ENCODE assay signal across 1 cellular context in the genomic region with DNA sequence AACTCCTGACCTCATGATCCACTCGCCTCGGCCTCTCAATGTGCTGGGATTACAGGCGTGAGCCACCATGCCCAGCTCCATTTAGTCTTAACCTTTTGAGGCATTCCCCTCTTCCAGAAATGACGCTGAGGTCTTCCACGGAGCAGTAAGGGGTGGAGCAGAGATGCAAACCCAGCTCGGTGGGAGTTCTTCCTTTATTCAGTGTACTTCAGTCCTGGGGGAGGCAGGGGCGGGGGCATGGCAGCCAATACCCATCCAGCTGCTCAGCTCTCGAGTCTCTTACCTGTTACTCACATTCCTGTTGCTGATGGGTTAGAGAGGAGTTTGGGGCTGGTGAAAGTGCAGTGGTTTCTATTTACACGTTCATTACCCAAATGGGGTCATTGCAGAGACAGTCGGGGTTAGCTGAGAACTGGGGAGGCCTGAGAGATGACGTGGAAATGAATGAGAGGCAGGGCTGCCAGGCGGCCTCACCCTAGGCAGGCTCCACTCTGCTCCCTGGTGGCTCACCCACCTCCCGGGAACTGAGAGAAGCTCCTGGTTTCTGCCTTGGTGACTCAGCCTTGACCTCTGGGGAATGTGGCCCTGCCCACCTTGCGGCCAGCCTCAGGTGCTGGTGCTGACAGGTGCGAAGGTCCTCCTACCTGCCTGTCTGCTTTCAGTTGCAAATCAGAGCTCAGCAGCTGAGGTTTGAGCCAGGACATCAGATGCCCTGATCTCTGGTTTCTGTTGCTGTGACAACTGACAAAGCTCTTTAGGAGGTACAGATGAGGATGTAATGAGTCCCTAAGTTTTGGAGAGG.
A peak's percentile ranks its signal among the peaks of the same experiment; 100 is the strongest.
TF ChIP-seq lines count a peak whose summit lies in the region.

No MANE protein-coding gene starts in this region.

TF ChIP-seq in HEK293, 187 proteins besides CTCF, POLR2A, EP300 and RAD21 (continued from another document):
- TF ChIP-seq, protein P1, sequence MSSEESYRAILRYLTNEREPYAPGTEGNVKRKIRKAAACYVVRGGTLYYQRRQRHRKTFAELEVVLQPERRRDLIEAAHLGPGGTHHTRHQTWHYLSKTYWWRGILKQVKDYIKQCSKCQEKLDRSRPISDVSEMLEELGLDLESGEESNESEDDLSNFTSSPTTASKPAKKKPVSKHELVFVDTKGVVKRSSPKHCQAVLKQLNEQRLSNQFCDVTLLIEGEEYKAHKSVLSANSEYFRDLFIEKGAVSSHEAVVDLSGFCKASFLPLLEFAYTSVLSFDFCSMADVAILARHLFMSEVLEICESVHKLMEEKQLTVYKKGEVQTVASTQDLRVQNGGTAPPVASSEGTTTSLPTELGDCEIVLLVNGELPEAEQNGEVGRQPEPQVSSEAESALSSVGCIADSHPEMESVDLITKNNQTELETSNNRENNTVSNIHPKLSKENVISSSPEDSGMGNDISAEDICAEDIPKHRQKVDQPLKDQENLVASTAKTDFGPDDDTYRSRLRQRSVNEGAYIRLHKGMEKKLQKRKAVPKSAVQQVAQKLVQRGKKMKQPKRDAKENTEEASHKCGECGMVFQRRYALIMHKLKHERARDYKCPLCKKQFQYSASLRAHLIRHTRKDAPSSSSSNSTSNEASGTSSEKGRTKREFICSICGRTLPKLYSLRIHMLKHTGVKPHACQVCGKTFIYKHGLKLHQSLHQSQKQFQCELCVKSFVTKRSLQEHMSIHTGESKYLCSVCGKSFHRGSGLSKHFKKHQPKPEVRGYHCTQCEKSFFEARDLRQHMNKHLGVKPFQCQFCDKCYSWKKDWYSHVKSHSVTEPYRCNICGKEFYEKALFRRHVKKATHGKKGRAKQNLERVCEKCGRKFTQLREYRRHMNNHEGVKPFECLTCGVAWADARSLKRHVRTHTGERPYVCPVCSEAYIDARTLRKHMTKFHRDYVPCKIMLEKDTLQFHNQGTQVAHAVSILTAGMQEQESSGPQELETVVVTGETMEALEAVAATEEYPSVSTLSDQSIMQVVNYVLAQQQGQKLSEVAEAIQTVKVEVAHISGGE (tag by site-specific recombination; conservative IDR thresholded peaks at IDR 0.05; ENCODE audit: low read depth) = no peak
- TF ChIP-seq GLIS1 (tag by site-specific recombination; IDR thresholded peaks at IDR 0.05) = 0 out of 2 replicates have a peak, but pooled peaks have one; percentile 7
- TF ChIP-seq ZNF341 (tag by site-specific recombination; IDR thresholded peaks at IDR 0.05; ENCODE audit: low read depth) = no peak
- TF ChIP-seq, protein P2, sequence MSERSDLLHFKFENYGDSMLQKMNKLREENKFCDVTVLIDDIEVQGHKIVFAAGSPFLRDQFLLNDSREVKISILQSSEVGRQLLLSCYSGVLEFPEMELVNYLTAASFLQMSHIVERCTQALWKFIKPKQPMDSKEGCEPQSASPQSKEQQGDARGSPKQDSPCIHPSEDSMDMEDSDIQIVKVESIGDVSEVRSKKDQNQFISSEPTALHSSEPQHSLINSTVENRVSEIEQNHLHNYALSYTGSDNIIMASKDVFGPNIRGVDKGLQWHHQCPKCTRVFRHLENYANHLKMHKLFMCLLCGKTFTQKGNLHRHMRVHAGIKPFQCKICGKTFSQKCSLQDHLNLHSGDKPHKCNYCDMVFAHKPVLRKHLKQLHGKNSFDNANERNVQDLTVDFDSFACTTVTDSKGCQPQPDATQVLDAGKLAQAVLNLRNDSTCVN (tag by site-specific recombination; optimal IDR thresholded peaks at IDR 0.05) = no peak
TF ChIP-seq in HEK293: peak in this region for 2.
